In the genomic region with DNA sequence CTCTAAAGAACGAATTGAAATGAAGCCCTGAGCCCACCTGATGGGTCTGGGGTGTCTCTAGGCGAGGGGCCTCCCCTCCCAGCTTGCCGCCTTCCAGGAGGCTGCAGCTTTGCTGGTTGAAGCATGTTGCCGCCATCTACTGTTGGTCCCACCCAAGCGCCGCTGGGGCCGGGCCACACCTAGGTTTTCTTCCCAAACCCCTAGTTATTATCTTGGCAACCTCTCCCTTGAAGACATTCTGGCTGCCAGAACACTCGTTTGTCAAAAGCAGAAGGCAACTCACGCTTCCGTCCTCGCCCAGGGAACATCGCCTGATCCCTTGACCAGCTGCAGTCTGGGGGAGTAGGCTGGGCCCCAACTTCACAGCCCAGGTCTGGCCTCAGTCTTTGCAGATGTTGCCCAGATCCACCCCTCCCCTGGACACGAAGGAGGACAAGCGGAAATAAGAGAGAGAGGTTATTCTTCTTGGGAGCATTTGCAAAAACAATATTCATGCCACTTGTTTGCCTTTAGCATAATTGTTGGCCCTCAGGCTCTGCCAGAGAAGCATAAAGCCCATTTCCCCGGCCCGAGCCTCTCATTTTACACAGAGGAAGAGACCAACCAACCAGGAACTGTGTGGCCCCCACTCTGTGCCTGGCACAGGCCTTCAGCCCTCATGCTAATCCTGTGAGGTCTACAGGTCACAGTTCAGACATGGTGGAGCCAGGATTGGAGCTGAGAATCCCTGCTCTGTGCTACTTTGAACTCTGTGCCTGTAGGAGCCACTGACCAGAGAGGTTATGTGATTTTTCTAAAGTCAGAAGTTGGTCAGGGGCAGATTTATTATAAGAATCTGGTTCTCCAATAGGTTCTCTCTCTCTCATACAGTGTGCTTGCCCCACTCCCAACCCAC, we compare ENCODE assay signal across 8 cellular contexts. TPM values are rescaled to one million over a fixed set of nuclear protein-coding genes. Genes with fewer than 3 reads are reported as not detected.
DNase-seq lines count a peak whose midpoint lies in the region; ATAC-seq and TF ChIP-seq lines count a peak whose summit lies in the region.

No MANE protein-coding gene starts in this region.

- intact Hi-C loops in sigmoid colon (cut with DNase I): no loop called here

- H3K4me3 ChIP-seq in NT2/D1 (ENCODE audit: insufficient read length, low read depth): no peak overlapping the region
- no peak overlapping the region for H3K4me3 ChIP-seq in fibroblast of villous mesenchyme (ENCODE audit: low read depth, low read length)
- H3K4me3 ChIP-seq in sigmoid colon: no peak overlapping the region

- H3K27me3 ChIP-seq in NT2/D1 (ENCODE audit: insufficient read depth, insufficient read length) (peaks cover 5% of the 10 kb centered on the region), sigmoid colon (no peaks in the 10 kb centered on the region)

- peak overlapping the region; percentile 28 to 55 (median 48) for H3K27ac ChIP-seq in sigmoid colon

- DNase-seq in GM04503 (ENCODE audit: low read depth): peak; percentile 42
- DNase-seq in NT2/D1 (ENCODE audit: low read depth, low spot score): peak; percentile 83
- DNase-seq in fibroblast of villous mesenchyme (ENCODE audit: low read depth): peak; percentile 68
- DNase-seq in sigmoid colon: peak; percentile 82
- no peak for DNase-seq in superior temporal gyrus (ENCODE audit: extremely low spot score)
- DNase-seq in retina: no peak
- no peak for DNase-seq in DMS153 treated with DMSO at 0.1 percent for 48 hours (lab: John Stamatoyannopoulos, UW; ENCODE audit: unreplicated experiment)

- TF ChIP-seq CTCF in fibroblast of villous mesenchyme (IDR thresholded peaks at IDR 0.05; ENCODE audit: insufficient read depth, low read depth, low read length): peak; percentile 37
- TF ChIP-seq CTCF in sigmoid colon (IDR thresholded peaks at IDR 0.05): no peak

- no peaks in the 10 kb centered on the region for H3K9me3 ChIP-seq in NT2/D1 (ENCODE audit: insufficient read depth, low read length)
- no peaks in the 10 kb centered on the region for H3K9me3 ChIP-seq in sigmoid colon

- 40 to 72% methylated on average over 16 of the region's 16 CpGs for WGBS in sigmoid colon, 2 donors

- no peaks in the 10 kb centered on the region for H3K36me3 ChIP-seq in NT2/D1 (ENCODE audit: insufficient read depth, insufficient read length, low read length)
- H3K36me3 ChIP-seq in sigmoid colon: no peaks in the 10 kb centered on the region

- no peak for TF ChIP-seq EP300 in sigmoid colon (IDR thresholded peaks at IDR 0.05)

- H3K4me1 ChIP-seq in NT2/D1 (ENCODE audit: insufficient read depth, insufficient read length) (peaks cover 15% of the 10 kb centered on the region), sigmoid colon (peaks cover 0 to 42% (median 12%) of the 10 kb centered on the region in 4 donors)

- no peak overlapping the region for H3K9ac ChIP-seq in NT2/D1 (ENCODE audit: insufficient read length, low read depth)

- ATAC-seq in GM19328 (IDR thresholded peaks at IDR 0.05; ENCODE audit: unreplicated experiment): no peak

- no peak for TF ChIP-seq POLR2A in sigmoid colon (IDR thresholded peaks at IDR 0.05)

RNA-seq across cellular contexts. Expression of gene EMP1, which starts 6.7 kb away (rescaled TPM):
- total RNA-seq in fibroblast of villous mesenchyme (52.2 and 75.6 TPM in 2 replicates), sigmoid colon (100 to 1,000 TPM in 2 of 4 donors, 10 to 100 TPM in 2; 72.1 to 172 (median 94.2) TPM)
- 100 to 1,000 TPM in 1 of 3 donors, 10 to 100 TPM in 2; 25.8 to 153 (median 34.7) TPM for polyA plus RNA-seq in sigmoid colon

Comparison
In these comparisons a context has a peak if more than half of its experiments do, and no peak if none do; other contexts are left out.
1. DNase-seq: peak in GM04503 (single experiment), NT2/D1 (single experiment), fibroblast of villous mesenchyme (single experiment) and sigmoid colon (single experiment); none in superior temporal gyrus (single experiment), retina (single experiment) and DMS153 treated with DMSO at 0.1 percent for 48 hours (single experiment).